19 cellular contexts compared by ENCODE assay signal in genomic region chr6:148296746-148297145, GRCh38.
"Had no signal": no experiment of that assay in that cellular context is flagged by ENCODE, and none has a peak within 500 bp of the region (broad histone marks: within the 10 kb centered on the region; RNA-seq: fewer than 3 reads in every experiment).

No MANE protein-coding gene starts in this region.

- H3K4me3 ChIP-seq: cardiac muscle cell, coronary artery, gastroesophageal sphincter, right atrium auricular region, testis had no signal

- H3K27ac Mint-ChIP-seq: activated CD4-positive, alpha-beta T cell treated with anti-CD3 and anti-CD28 coated beads, Interleukin-2, amount 10 ng/mL, durations not matched to agents 7 days and 5 days; activated naive CD8-positive, alpha-beta T cell; activated T-cell treated with anti-CD3 and anti-CD28 coated beads, Interleukin-2, amount 50 U/mL, for 72 hours; naive B cell had no signal

- DNase-seq: activated CD4-positive, alpha-beta T cell treated with anti-CD3 and anti-CD28 coated beads, Interleukin-2, amount 10 ng/mL, durations not matched to agents 7 days and 5 days; activated CD8-positive, alpha-beta memory T cell treated with anti-CD3 and anti-CD28 coated beads, Interleukin-2, amount 50 U/mL, for 48 hours; activated gamma-delta T cell treated with Interleukin-2 at 50 U/mL for 16 hours; activated T-cell treated with anti-CD3 and anti-CD28 coated beads, Interleukin-2, amount 50 U/mL, for 72 hours; aorta; effector CD8-positive, alpha-beta T cell; naive B cell; nucleus accumbens; stimulated activated CD4-positive, alpha-beta T cell treated with anti-CD3 and anti-CD28 coated beads, Interleukin-15, amount 100 ng/mL, for 24 hours; stimulated activated CD4-positive, alpha-beta T cell treated with anti-CD3 and anti-CD28 coated beads, Interleukin-4, amount 100 ng/mL, for 4 hours; stimulated activated CD8-positive, alpha-beta memory T cell treated with anti-CD3 and anti-CD28 coated beads, Interleukin-4, amount 100 ng/mL, for 48 hours; stimulated activated naive CD8-positive, alpha-beta T cell treated with anti-CD3 and anti-CD28 coated beads, Interleukin-15, Interleukin-2, amounts not matched to agents 100 U/mL and 50 U/mL, for 24 hours; testis had no signal

- H3K27me3 ChIP-seq: cardiac muscle cell, gastroesophageal sphincter, right atrium auricular region, testis had no signal

- H3K27ac ChIP-seq: cardiac muscle cell, coronary artery, gastroesophageal sphincter, right atrium auricular region had no signal

- ATAC-seq: activated T-cell treated with anti-CD3 and anti-CD28 coated beads, Interleukin-2, amount 50 U/mL, for 72 hours; gastroesophageal sphincter; left lobe of liver; stimulated activated naive CD8-positive, alpha-beta T cell treated with anti-CD3 and anti-CD28 coated beads, Interleukin-15, Interleukin-2, amounts not matched to agents 100 U/mL and 50 U/mL, for 24 hours had no signal

- H3K36me3 Mint-ChIP-seq: activated naive CD8-positive, alpha-beta T cell; naive B cell had no signal

- H3K4me3 Mint-ChIP-seq: activated CD4-positive, alpha-beta T cell treated with anti-CD3 and anti-CD28 coated beads, Interleukin-2, amount 10 ng/mL, durations not matched to agents 7 days and 5 days; activated naive CD8-positive, alpha-beta T cell; activated T-cell treated with anti-CD3 and anti-CD28 coated beads, Interleukin-2, amount 50 U/mL, for 72 hours had no signal

- H3K27me3 Mint-ChIP-seq: activated naive CD8-positive, alpha-beta T cell had no signal

- H3K4me1 Mint-ChIP-seq: activated CD4-positive, alpha-beta T cell treated with anti-CD3 and anti-CD28 coated beads, Interleukin-2, amount 10 ng/mL, durations not matched to agents 7 days and 5 days; naive B cell had no signal

- H3K9me3 ChIP-seq: gastroesophageal sphincter, right atrium auricular region, testis had no signal

- H3K36me3 ChIP-seq: cardiac muscle cell, gastroesophageal sphincter, right atrium auricular region had no signal

- H3K9me3 Mint-ChIP-seq: activated CD4-positive, alpha-beta T cell treated with anti-CD3 and anti-CD28 coated beads, Interleukin-2, amount 10 ng/mL, durations not matched to agents 7 days and 5 days; activated T-cell treated with anti-CD3 and anti-CD28 coated beads, Interleukin-2, amount 50 U/mL, for 72 hours; naive B cell had no signal
